In the genomic region with DNA sequence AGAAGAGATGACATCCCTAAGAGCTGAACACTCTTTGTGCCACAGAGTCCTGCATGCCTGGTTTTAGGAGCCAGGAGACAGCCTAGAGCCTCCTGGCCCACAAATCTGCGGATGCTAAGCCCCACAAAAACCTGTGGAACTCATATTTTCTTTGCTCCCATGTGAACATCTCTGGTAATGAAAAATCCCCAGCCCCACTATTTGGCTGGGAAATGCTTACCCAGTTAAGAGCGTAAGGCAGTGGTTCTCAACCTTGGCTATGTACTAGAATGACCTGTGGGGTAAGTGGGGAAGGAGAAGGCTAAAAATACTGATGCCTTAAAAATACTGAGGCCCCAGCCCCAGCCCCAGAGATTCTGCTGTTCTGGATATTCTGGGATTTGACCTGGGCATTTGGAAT, we compare ENCODE assay signal across 6 cellular contexts.
"Had no signal": no experiment of that assay in that cellular context is flagged by ENCODE, and none has a peak within 500 bp of the region (broad histone marks: within the 10 kb centered on the region; RNA-seq: fewer than 3 reads in every experiment).

No MANE protein-coding gene starts in this region.

- H3K27ac Mint-ChIP-seq: IgD-negative memory B cell had no signal

- DNase-seq: IMR-90, KBM-7, KG1 had no signal

- H3K4me1 Mint-ChIP-seq: IgD-negative memory B cell had no signal

- H3K4me3 ChIP-seq: K562 had no signal

- H3K27ac ChIP-seq: HL-60 had no signal

- H3K4me3 Mint-ChIP-seq: IgD-negative memory B cell had no signal
